In the genomic region with DNA sequence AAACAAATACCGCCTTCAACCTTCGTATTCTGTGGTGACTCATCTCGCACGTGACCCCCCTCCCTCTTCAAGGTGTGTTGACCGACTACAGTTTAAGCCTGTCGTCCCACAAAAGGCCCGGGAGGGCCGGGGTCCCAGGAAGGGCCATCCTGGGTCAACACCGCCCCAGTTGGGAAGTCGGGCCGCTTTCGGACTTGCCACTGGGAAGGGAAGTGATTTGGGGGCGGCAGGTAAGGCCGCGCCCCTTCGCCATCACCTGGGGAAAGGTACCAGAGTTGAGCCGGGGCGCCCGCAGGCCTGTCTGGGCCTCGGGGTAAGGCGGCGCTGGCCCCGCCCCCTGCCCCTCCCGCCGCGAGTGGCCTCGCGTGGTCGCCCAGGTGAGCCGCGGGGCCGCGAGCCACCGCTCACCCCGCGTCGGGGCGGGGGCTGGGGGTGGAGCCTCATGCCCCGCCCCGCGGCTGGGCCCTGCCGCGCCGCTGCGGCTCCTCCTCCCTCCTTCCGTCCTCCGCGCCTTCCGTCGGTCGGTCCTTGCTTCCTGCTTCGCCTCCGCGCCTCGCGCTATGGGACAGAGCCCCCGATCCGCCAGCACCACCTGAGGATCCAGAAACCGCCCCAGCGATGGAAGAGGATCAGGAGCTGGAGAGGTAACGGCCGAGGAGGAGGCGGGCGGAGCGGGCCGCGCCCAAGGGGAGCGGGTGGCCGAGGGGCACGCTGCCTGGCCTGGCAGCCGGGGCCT, we compare ENCODE assay signal across 8 cellular contexts. TPM values are rescaled to one million over a fixed set of nuclear protein-coding genes. Genes with fewer than 3 reads are reported as not detected.
DNase-seq lines count a peak whose midpoint lies in the region; ATAC-seq, FAIRE-seq and TF ChIP-seq lines count a peak whose summit lies in the region.

A gene with protein sequence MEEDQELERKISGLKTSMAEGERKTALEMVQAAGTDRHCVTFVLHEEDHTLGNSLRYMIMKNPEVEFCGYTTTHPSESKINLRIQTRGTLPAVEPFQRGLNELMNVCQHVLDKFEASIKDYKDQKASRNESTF (plus strand): TSS at position 527 of the 736 bp plus-strand sequence. CDS start 92 bp downstream, at position 619.

- DNase-seq in GM12892 (ENCODE audit: insufficient read length) (peak; percentile 67), NCI-H1105 treated with DMSO at 0.1 percent for 48 hours (lab: John Stamatoyannopoulos, UW) (peak; percentile 75), T-helper 17 cell (peak; percentile 73 to 89 (median 87)), amniotic stem cell (lab: John Stamatoyannopoulos, UW) (peak; percentile 60), left ventricle myocardium inferior (peak; percentile 80), prostate gland (ENCODE audit: low spot score) (peak; percentile 88)

- H3K36me3 ChIP-seq in left ventricle myocardium inferior (peaks cover 3% of the 10 kb centered on the region), prostate gland (no peaks in the 10 kb centered on the region), urinary bladder (ENCODE audit: insufficient read depth) (no peaks in the 10 kb centered on the region)

- FAIRE-seq in GM12892 (lab: Jason Lieb, UNC) = peak; percentile 99

- ATAC-seq in HG02623 (IDR thresholded peaks at IDR 0.05; ENCODE audit: unreplicated experiment) (peak; percentile 50), T-helper 17 cell (peak; percentile 74)

- H3K4me1 ChIP-seq in left ventricle myocardium inferior (peaks cover 63% of the 10 kb centered on the region), prostate gland (replicated peaks) (peaks cover 10% of the 10 kb centered on the region), urinary bladder (ENCODE audit: insufficient read depth) (peaks cover 2% of the 10 kb centered on the region)

- WGBS in prostate gland = under 1% methylated on average over 62 of the region's 71 CpGs
- WGBS in urinary bladder = under 1% methylated on average over 71 of the region's 71 CpGs

- TF ChIP-seq POLR2A in GM12892 (IDR thresholded peaks at IDR 0.05; ENCODE audit: low read depth, low read length) (peak; percentile 87), prostate gland (IDR thresholded peaks at IDR 0.05) (peak; percentile 88)

- H3K27ac ChIP-seq in left ventricle myocardium inferior (replicated peaks) (peak within 1 kb of the TSS; percentile 99), prostate gland (peak within 1 kb of the TSS; percentile 96 to 97), urinary bladder (ENCODE audit: low read depth) (peak within 1 kb of the TSS; percentile 98)

- TF ChIP-seq CTCF in left ventricle myocardium inferior (IDR thresholded peaks at IDR 0.05; ENCODE audit: borderline replicate concordance) (no peak), prostate gland (IDR thresholded peaks at IDR 0.05) (no peak)

- peaks cover 7% of the 10 kb centered on the region for H3K36me3 Mint-ChIP-seq in T-helper 17 cell (ENCODE audit: low read depth)

- H3K4me3 Mint-ChIP-seq in T-helper 17 cell = peak within 1 kb of the TSS; percentile 94

- H3K4me3 ChIP-seq in left ventricle myocardium inferior (peak within 1 kb of the TSS; percentile 85), prostate gland (peak within 1 kb of the TSS; percentile 96 to 97), urinary bladder (ENCODE audit: low read depth, low read length) (peak within 1 kb of the TSS; percentile 59)

- intact Hi-C loops in left ventricle myocardium inferior (cut with micrococcal nuclease) (no loop called here), prostate gland (cut with DNase I) (loop anchor here (5.0 kb wide), 2 partner anchors 169 to 349 kb away; partner anchors contain the start of genes MTIF3 and RASL11A)

- H3K9me3 ChIP-seq in T-helper 17 cell (ENCODE audit: control insufficient read depth, low read length, poor library complexity, severe bottlenecking) (no peaks in the 10 kb centered on the region), left ventricle myocardium inferior (replicated peaks) (no peaks in the 10 kb centered on the region), prostate gland (no peaks in the 10 kb centered on the region)

- H3K27me3 ChIP-seq in left ventricle myocardium inferior (ENCODE audit: low read depth) = no peaks in the 10 kb centered on the region
- no peaks in the 10 kb centered on the region for H3K27me3 ChIP-seq in prostate gland (replicated peaks; ENCODE audit: insufficient read depth)

- peaks cover 55% of the 10 kb centered on the region for H3K4me1 Mint-ChIP-seq in T-helper 17 cell

- H3K27me3 Mint-ChIP-seq in T-helper 17 cell = no peaks in the 10 kb centered on the region

- H3K27ac Mint-ChIP-seq in T-helper 17 cell = peak within 1 kb of the TSS; percentile 95

RNA-seq across cellular contexts. Expression of the gene that starts here (rescaled TPM):
- 189 TPM for polyA plus RNA-seq in GM12892 (2012; ENCODE audit: missing spikeins)
- total RNA-seq in T-helper 17 cell (100 to 1,000 TPM; 129 to 150 TPM), left ventricle myocardium inferior (73.5 TPM), prostate gland (100 to 1,000 TPM; 114 to 183 TPM), urinary bladder (64.5 TPM)
- 132 TPM for polyA plus RNA-seq in urinary bladder

Comparison
In these comparisons a context has a peak if more than half of its experiments do, and no peak if none do; other contexts are left out.
1. Peak in every context shown above with its lines: DNase-seq, ATAC-seq, H3K4me3 ChIP-seq and H3K27ac ChIP-seq.